1 cellular context compared by ENCODE assay signal in the genomic region with DNA sequence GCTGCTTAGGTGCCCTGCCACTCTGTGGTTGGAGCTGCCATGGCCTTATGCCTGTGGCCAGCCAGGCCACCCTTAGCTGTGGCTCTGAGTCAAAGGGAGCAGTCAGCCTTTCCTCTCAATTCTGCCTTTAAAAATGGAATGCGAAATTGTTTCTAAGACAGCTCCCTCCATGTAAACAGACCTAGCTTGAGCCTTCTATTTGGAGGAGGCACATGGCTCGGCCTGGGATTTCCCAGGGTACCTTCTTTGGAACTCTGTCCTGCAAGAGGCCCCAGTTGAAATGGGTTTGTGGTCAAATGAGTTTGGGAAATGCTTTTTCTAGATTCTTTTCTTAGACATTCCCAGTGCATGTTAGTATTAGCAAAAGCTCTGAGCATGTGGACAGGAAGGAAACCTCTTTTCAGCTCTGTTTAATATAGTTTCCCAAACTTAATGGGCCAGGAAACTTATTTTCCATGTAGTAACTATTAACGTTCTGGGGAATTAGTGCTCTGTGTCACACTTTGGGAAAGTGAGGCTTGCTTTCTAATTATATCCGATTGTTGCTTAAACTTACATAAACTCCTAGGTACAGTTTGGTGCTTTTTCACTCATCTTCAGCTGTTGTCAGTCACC.
A peak's percentile ranks its signal among the peaks of the same experiment; 100 is the strongest.
TF ChIP-seq lines count a peak whose summit lies in the region.

No MANE protein-coding gene starts in this region.

TF ChIP-seq in SK-N-SH, 30 proteins besides CTCF, POLR2A, EP300 and RAD21 (continued from another document):
- peak; percentile 43 for TF ChIP-seq CHD2 (IDR thresholded peaks at IDR 0.05; ENCODE audit: low read length, partially characterized antibody)
